1 cellular context compared by ENCODE assay signal in the genomic region with DNA sequence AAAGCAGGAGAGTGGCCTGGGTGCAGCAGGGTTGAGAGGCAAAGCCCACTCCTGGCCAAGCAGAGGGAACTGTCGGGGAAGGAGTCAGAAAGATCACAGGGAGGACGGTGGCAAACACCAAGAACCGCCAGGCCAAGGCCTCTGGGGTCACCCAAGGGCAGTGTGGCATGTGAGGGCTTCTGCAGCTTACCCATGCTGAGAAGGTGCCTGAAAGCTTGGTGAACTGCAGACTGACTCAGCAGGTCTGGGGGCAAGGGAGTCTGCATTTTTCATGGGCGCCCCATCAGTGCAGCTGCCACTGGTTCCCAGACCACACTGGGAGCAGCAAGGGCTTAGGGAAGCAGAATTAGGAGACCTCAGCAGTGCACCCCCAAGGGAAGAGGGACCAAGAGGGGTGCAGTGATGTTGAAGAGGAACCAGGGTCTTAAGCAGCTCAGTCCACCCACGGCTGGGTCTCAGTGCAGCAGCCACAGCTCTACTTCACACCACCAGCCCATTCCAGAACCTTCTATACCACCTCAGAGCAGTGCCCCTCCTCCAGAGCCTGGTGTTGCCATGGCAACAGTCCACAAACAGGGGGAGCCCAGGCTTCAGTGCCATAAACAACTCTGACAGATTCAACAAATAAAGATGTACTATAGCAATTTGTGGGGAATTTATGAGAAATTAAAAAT.
TF ChIP-seq lines count a peak whose summit lies in the region.

No MANE protein-coding gene starts in this region.

TF ChIP-seq in GM23338, 12 proteins besides CTCF, POLR2A, EP300 and RAD21:
- TF ChIP-seq, protein P1, sequence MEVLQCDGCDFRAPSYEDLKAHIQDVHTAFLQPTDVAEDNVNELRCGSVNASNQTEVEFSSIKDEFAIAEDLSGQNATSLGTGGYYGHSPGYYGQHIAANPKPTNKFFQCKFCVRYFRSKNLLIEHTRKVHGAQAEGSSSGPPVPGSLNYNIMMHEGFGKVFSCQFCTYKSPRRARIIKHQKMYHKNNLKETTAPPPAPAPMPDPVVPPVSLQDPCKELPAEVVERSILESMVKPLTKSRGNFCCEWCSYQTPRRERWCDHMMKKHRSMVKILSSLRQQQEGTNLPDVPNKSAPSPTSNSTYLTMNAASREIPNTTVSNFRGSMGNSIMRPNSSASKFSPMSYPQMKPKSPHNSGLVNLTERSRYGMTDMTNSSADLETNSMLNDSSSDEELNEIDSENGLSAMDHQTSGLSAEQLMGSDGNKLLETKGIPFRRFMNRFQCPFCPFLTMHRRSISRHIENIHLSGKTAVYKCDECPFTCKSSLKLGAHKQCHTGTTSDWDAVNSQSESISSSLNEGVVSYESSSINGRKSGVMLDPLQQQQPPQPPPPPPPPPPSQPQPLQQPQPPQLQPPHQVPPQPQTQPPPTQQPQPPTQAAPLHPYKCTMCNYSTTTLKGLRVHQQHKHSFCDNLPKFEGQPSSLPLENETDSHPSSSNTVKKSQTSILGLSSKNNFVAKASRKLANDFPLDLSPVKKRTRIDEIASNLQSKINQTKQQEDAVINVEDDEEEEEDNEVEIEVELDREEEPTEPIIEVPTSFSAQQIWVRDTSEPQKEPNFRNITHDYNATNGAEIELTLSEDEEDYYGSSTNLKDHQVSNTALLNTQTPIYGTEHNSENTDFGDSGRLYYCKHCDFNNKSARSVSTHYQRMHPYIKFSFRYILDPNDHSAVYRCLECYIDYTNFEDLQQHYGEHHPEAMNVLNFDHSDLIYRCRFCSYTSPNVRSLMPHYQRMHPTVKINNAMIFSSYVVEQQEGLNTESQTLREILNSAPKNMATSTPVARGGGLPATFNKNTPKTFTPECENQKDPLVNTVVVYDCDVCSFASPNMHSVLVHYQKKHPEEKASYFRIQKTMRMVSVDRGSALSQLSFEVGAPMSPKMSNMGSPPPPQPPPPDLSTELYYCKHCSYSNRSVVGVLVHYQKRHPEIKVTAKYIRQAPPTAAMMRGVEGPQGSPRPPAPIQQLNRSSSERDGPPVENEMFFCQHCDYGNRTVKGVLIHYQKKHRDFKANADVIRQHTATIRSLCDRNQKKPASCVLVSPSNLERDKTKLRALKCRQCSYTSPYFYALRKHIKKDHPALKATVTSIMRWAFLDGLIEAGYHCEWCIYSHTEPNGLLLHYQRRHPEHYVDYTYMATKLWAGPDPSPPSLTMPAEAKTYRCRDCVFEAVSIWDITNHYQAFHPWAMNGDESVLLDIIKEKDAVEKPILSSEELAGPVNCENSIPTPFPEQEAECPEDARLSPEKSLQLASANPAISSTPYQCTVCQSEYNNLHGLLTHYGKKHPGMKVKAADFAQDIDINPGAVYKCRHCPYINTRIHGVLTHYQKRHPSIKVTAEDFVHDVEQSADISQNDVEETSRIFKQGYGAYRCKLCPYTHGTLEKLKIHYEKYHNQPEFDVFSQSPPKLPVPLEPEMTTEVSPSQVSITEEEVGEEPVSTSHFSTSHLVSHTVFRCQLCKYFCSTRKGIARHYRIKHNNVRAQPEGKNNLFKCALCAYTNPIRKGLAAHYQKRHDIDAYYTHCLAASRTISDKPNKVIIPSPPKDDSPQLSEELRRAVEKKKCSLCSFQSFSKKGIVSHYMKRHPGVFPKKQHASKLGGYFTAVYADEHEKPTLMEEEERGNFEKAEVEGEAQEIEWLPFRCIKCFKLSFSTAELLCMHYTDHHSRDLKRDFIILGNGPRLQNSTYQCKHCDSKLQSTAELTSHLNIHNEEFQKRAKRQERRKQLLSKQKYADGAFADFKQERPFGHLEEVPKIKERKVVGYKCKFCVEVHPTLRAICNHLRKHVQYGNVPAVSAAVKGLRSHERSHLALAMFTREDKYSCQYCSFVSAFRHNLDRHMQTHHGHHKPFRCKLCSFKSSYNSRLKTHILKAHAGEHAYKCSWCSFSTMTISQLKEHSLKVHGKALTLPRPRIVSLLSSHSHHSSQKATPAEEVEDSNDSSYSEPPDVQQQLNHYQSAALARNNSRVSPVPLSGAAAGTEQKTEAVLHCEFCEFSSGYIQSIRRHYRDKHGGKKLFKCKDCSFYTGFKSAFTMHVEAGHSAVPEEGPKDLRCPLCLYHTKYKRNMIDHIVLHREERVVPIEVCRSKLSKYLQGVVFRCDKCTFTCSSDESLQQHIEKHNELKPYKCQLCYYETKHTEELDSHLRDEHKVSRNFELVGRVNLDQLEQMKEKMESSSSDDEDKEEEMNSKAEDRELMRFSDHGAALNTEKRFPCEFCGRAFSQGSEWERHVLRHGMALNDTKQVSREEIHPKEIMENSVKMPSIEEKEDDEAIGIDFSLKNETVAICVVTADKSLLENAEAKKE (CRISPR knock-in tag; IDR thresholded peaks at IDR 0.05) = no peak
- TF ChIP-seq EZH2 (IDR thresholded peaks at IDR 0.05; ENCODE audit: low read depth, unreplicated experiment) = no peak
- no peak for TF ChIP-seq ZNF331 (CRISPR knock-in tag; IDR thresholded peaks at IDR 0.05; ENCODE audit: low read depth)
- TF ChIP-seq STAT1 (IDR thresholded peaks at IDR 0.05; ENCODE audit: unreplicated experiment) = no peak
- no peak for TF ChIP-seq JUNB (IDR thresholded peaks at IDR 0.05; ENCODE audit: unreplicated experiment)
